28 cellular contexts compared by ENCODE assay signal in genomic region chr13:96629331-96629730, GRCh38.
"Had no signal": no experiment of that assay in that cellular context is flagged by ENCODE, and none has a peak within 500 bp of the region (broad histone marks: within the 10 kb centered on the region; RNA-seq: fewer than 3 reads in every experiment).

No MANE protein-coding gene starts in this region.

- H3K36me3 ChIP-seq: adrenal gland, esophagus muscularis mucosa had no signal

- H3K27ac ChIP-seq: adrenal gland, body of pancreas, coronary artery, dorsolateral prefrontal cortex, esophagus muscularis mucosa had no signal

- FAIRE-seq: frontal cortex had no signal

- H3K27me3 ChIP-seq: adrenal gland, body of pancreas, dorsolateral prefrontal cortex, esophagus muscularis mucosa had no signal

- H3K9me3 ChIP-seq: adrenal gland, body of pancreas, esophagus muscularis mucosa had no signal

- ATAC-seq: activated CD4-positive, alpha-beta T cell treated with anti-CD3 and anti-CD28 coated beads for 36 hours; activated CD8-positive, alpha-beta memory T cell treated with anti-CD3 and anti-CD28 coated beads, Interleukin-2, amount 10 ng/mL, durations not matched to agents 7 days and 5 days; activated CD8-positive, alpha-beta T cell treated with anti-CD3 and anti-CD28 coated beads, Interleukin-2, amount 10 ng/mL, durations not matched to agents 7 days and 5 days; activated naive CD8-positive, alpha-beta T cell treated with anti-CD3 and anti-CD28 coated beads, Interleukin-2, amount 50 U/mL, for 24 hours; body of pancreas had no signal

- DNase-seq: activated CD4-positive, alpha-beta memory T cell treated with anti-CD3 and anti-CD28 coated beads for 36 hours; activated CD4-positive, alpha-beta T cell treated with anti-CD3 and anti-CD28 coated beads for 36 hours; activated CD4-positive, alpha-beta T cell treated with anti-CD3 and anti-CD28 coated beads, Interleukin-2, amount 10 ng/mL, durations not matched to agents 24 days and 14 days; activated CD4-positive, CD25-positive, alpha-beta regulatory T cell; activated CD4-positive, CD25-positive, alpha-beta regulatory T cell treated with anti-CD3 and anti-CD28 coated beads, Interleukin-2, amount 50 U/mL, for 72 hours; activated CD8-positive, alpha-beta memory T cell treated with anti-CD3 and anti-CD28 coated beads, Interleukin-2, amount 10 ng/mL, durations not matched to agents 7 days and 5 days; activated CD8-positive, alpha-beta memory T cell treated with anti-CD3 and anti-CD28 coated beads, Interleukin-2, amount 50 U/mL, for 4 hours; activated CD8-positive, alpha-beta T cell treated with anti-CD3 and anti-CD28 coated beads, Interleukin-2, amount 10 ng/mL, durations not matched to agents 7 days and 5 days; activated effector memory CD4-positive, alpha-beta T cell treated with anti-CD3 and anti-CD28 coated beads, Interleukin-2, amount 50 U/mL, for 16 hours; activated naive CD4-positive, alpha-beta T cell treated with anti-CD3 and anti-CD28 coated beads for 36 hours; activated naive CD8-positive, alpha-beta T cell treated with anti-CD3 and anti-CD28 coated beads for 36 hours; activated naive CD8-positive, alpha-beta T cell treated with anti-CD3 and anti-CD28 coated beads, Interleukin-2, amount 50 U/mL, for 24 hours; activated T-cell treated with anti-CD3 and anti-CD28 coated beads, Interleukin-2, amount 50 U/mL, for 1 hour; activated T-cell treated with anti-CD3 and anti-CD28 coated beads, Interleukin-2, amount 50 U/mL, for 48 hours; adrenal gland; amygdala; aorta; body of pancreas; dorsolateral prefrontal cortex; effector memory CD4-positive, alpha-beta T cell; endodermal cell; erythroblast; head of caudate nucleus; hippocampal formation; T-helper 2 cell had no signal

- H3K4me1 ChIP-seq: adrenal gland, body of pancreas, esophagus muscularis mucosa had no signal

- H3K4me3 ChIP-seq: adrenal gland, body of pancreas, coronary artery, dorsolateral prefrontal cortex, esophagus muscularis mucosa had no signal
